ENCODE assay signal across 8 cellular contexts in the genomic region with DNA sequence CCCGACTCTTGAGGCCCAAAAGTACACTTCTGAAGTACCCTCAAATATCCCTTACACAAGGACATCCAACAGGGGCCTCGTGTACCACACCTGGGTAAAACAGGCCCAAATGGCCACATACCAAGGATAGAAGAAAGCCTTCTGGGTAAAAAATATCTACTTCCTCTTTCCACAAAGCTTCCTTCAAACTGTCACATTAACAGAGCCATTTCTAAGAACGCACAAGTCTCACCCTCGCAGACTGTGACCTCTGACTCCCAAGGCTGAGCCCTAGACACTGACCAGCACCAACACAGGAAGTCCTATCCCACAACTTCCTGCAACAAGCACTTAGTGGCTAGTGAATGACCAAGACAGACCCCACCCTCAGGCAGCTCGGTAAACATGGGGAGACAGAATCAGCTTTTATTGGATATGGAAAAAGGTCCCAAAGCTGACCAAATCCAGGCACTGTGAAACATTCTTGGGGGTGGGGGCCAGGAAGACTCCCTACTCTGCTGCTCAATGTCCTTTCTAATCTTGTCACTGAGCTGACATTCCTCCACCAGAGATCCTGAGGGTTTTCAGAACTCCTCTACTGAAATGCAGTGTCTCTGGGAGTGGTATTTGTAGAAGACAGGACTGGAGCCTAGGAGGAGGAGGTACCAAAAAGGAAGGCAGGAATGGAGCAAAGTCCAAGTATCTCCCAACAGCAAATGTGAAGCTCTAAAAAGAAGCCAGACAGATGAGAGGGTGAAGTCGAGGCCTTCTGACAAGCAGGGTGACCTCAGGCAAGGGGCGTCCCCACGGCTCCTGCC. TPM values are rescaled to one million over a fixed set of nuclear protein-coding genes. Genes with fewer than 3 reads are reported as not detected.
DNase-seq lines count a peak whose midpoint lies in the region; ATAC-seq, FAIRE-seq and TF ChIP-seq lines count a peak whose summit lies in the region.

No MANE protein-coding gene starts in this region.

- H3K36me3 ChIP-seq in neural progenitor cell (no peaks in the 10 kb centered on the region), neuronal stem cell (replicated peaks in 1 of 2; ENCODE audit: control insufficient read depth in 2 of 2, insufficient read depth in 2 of 2, low read length in 2 of 2) (peaks cover 3 to 66% of the 10 kb centered on the region in 2 donors)

- no peak overlapping the region for H2BK12ac ChIP-seq in neuronal stem cell (ENCODE audit: low read length)

- H3K4me3 ChIP-seq in neural progenitor cell: no peak overlapping the region
- no peak overlapping the region for H3K4me3 ChIP-seq in neuronal stem cell (ENCODE audit: low read length in 2 of 2)

- H3K18ac ChIP-seq in neuronal stem cell (ENCODE audit: low read length): no peak overlapping the region

- no peak overlapping the region for H2BK120ac ChIP-seq in neuronal stem cell (ENCODE audit: low read depth, low read length)

- H3K4me1 ChIP-seq in neural progenitor cell (peaks cover 40% of the 10 kb centered on the region), neuronal stem cell (ENCODE audit: control insufficient read depth in 2 of 2, insufficient read depth in 1 of 2, low read depth in 1 of 2, low read length in 2 of 2) (peaks cover 37 to 81% of the 10 kb centered on the region in 2 donors)

- no peak overlapping the region for H4K91ac ChIP-seq in neuronal stem cell (ENCODE audit: low read depth, low read length, poor library complexity)

- peak overlapping the region; percentile 88 for H3K27ac ChIP-seq in epithelial cell of prostate
- no peak overlapping the region for H3K27ac ChIP-seq in neural progenitor cell
- H3K27ac ChIP-seq in neuronal stem cell (replicated peaks; ENCODE audit: low read length): no peak overlapping the region

- H3K4me3 Mint-ChIP-seq in neural progenitor cell: peak overlapping the region; percentile 33

- peaks cover 7% of the 10 kb centered on the region for H3K79me1 ChIP-seq in neuronal stem cell (ENCODE audit: low read depth, low read length)

- H3K9ac ChIP-seq in neural progenitor cell (no peak overlapping the region), neuronal stem cell (ENCODE audit: low read depth, low read length, poor library complexity) (no peak overlapping the region)

- no peak overlapping the region for H4K8ac ChIP-seq in neuronal stem cell (ENCODE audit: low read depth, low read length)

- H3K27me3 ChIP-seq in neural progenitor cell (no peaks in the 10 kb centered on the region), neuronal stem cell (ENCODE audit: control insufficient read depth in 3 of 3, insufficient read depth in 3 of 3, low read depth in 1 of 3, low read length in 3 of 3) (no peaks in the 10 kb centered on the region)

- peaks cover 20% of the 10 kb centered on the region for H3F3A ChIP-seq in neural progenitor cell (ENCODE audit: low read depth)

- H3K9me3 ChIP-seq in neural progenitor cell (ENCODE audit: low read depth) (no peaks in the 10 kb centered on the region), neuronal stem cell (replicated peaks in 1 of 2; ENCODE audit: control insufficient read depth in 2 of 2, insufficient read depth in 1 of 2, low read depth in 1 of 2, low read length in 2 of 2) (no peaks in the 10 kb centered on the region)

- no peak overlapping the region for H3K23ac ChIP-seq in neuronal stem cell (ENCODE audit: low read depth, low read length, poor library complexity)

- peak; percentile 22 for DNase-seq in GM19239 (ENCODE audit: insufficient read length, low spot score)
- DNase-seq in epithelial cell of prostate (ENCODE audit: low read depth, low spot score): no peak
- no peak for DNase-seq in neural progenitor cell (ENCODE audit: low spot score)
- no peak for DNase-seq in sciatic nerve (ENCODE audit: low spot score)
- DNase-seq in neuronal stem cell (ENCODE audit: low spot score): no peak

- no peak overlapping the region for H2BK15ac ChIP-seq in neuronal stem cell (ENCODE audit: low read length)

- H2AFZ ChIP-seq in neural progenitor cell (replicated peaks) (no peak overlapping the region), neuronal stem cell (ENCODE audit: low read length) (no peak overlapping the region)

- no peak for FAIRE-seq in GM19239 (lab: Jason Lieb, UNC)

- WGBS in neuronal stem cell (ENCODE audit: extremely low coverage in 2 of 2, insufficient read length in 2 of 2, insufficient replicate concordance in 1 of 2), 2 donors: no CpG with 5 or more reads among the region's 8 CpGs

- H3K4me1 Mint-ChIP-seq in neural progenitor cell: peaks cover 91% of the 10 kb centered on the region

- peaks cover 92% of the 10 kb centered on the region for H4K20me1 ChIP-seq in neural progenitor cell (ENCODE audit: low read depth)

- no peak overlapping the region for H3K4me2 ChIP-seq in neural progenitor cell
- no peak overlapping the region for H3K4me2 ChIP-seq in neuronal stem cell (ENCODE audit: insufficient read depth, low read length, poor library complexity, severe bottlenecking)

- H3K9me3 Mint-ChIP-seq in neural progenitor cell: no peaks in the 10 kb centered on the region

- peaks cover 60% of the 10 kb centered on the region for H3K79me2 ChIP-seq in neural progenitor cell (ENCODE audit: low read depth)

- ATAC-seq in sciatic nerve: no peak
- ATAC-seq in HG02642 (IDR thresholded peaks at IDR 0.05; ENCODE audit: poor library complexity, unreplicated experiment): no peak
- ATAC-seq in HG02610 (IDR thresholded peaks at IDR 0.05; ENCODE audit: unreplicated experiment): no peak

- H2BK5ac ChIP-seq in neuronal stem cell (ENCODE audit: low read length): no peak overlapping the region

- peaks cover 30% of the 10 kb centered on the region for H3K36me3 Mint-ChIP-seq in neural progenitor cell

- no peak for TF ChIP-seq CTCF in neural progenitor cell (IDR thresholded peaks at IDR 0.05)

- intact Hi-C loops in sciatic nerve (cut with DNase I): no loop called here

- peak overlapping the region; percentile 100 for H3K27ac Mint-ChIP-seq in neural progenitor cell

- no peak overlapping the region for H2AK5ac ChIP-seq in neuronal stem cell (ENCODE audit: low read depth, low read length)

- no peak overlapping the region for H3K14ac ChIP-seq in neuronal stem cell (ENCODE audit: low read length)

- no peak overlapping the region for H3K4ac ChIP-seq in neuronal stem cell (ENCODE audit: low read length)

- peaks cover 4% of the 10 kb centered on the region for H3K27me3 Mint-ChIP-seq in neural progenitor cell (ENCODE audit: insufficient read depth, low read depth)

TF ChIP-seq in PFSK-1, 5 proteins besides CTCF, POLR2A, EP300 and RAD21:
- TF ChIP-seq FOXP2 (optimal IDR thresholded peaks at IDR 0.05; ENCODE audit: borderline replicate concordance, extremely low read depth, extremely low read length, insufficient read depth) (peak; percentile 89), TAF1 (IDR thresholded peaks at IDR 0.05; ENCODE audit: borderline replicate concordance, insufficient read depth, low read length) (peak; percentile 31; the same call in 1 of the 2 replicates), REST (IDR thresholded peaks at IDR 0.05; ENCODE audit: insufficient read depth in 1 of 2, low read depth in 2 of 2, low read length in 2 of 2) (0 out of 4 replicates have a peak, but pooled peaks of 1 of the 2 experiments have one; percentile 50), SIN3A (IDR thresholded peaks at IDR 0.05; ENCODE audit: borderline replicate concordance, insufficient read depth, low read length) (no peak; the same call in 1 of the 2 replicates)

RNA-seq across cellular contexts. Expression of gene KCTD10, which starts 15.9 kb away (rescaled TPM):
- polyA plus RNA-seq in PFSK-1 (2012; ENCODE audit: insufficient read length, low read depth): 35.6 TPM
- total RNA-seq in neural progenitor cell (ENCODE audit: low replicate concordance): 40.9 and 57.5 TPM in 2 replicates
- 88.8 TPM for total RNA-seq in sciatic nerve
- polyA plus RNA-seq in neuronal stem cell (2013, experiment 1 of 2): 32.1 TPM
- polyA plus RNA-seq in neuronal stem cell (2013, experiment 2 of 2): 35.4 TPM

RNA-seq across cellular contexts. Expression of gene UBE3B, which starts 16.2 kb away (rescaled TPM):
- 13.1 TPM for polyA plus RNA-seq in PFSK-1 (2012; ENCODE audit: insufficient read length, low read depth)
- total RNA-seq in neural progenitor cell (ENCODE audit: low replicate concordance): 28.4 and 33.7 TPM in 2 replicates
- total RNA-seq in sciatic nerve: 40.4 TPM
- 17.1 TPM for polyA plus RNA-seq in neuronal stem cell (2013, experiment 1 of 2)
- polyA plus RNA-seq in neuronal stem cell (2013, experiment 2 of 2): 17.7 TPM
